In genomic region chr7:137893143-137893742, GRCh38 we compare ENCODE assay signal across 19 cellular contexts. TPM values are rescaled to one million over a fixed set of nuclear protein-coding genes. Genes with fewer than 3 reads are reported as not detected.
A peak's percentile ranks its signal among the peaks of the same experiment; 100 is the strongest.
DNase-seq lines count a peak whose midpoint lies in the region; ATAC-seq and TF ChIP-seq lines count a peak whose summit lies in the region.
"Had no signal": no experiment of that assay in that cellular context is flagged by ENCODE, and none has a peak within 500 bp of the region (broad histone marks: within the 10 kb centered on the region; RNA-seq: fewer than 3 reads in every experiment).

No MANE protein-coding gene starts in this region.

- no peaks in the 10 kb centered on the region for H4K20me1 ChIP-seq in hepatocyte (ENCODE audit: insufficient read depth, poor library complexity, severe bottlenecking)

- no peak for TF ChIP-seq CTCF in natural killer cell (IDR thresholded peaks at IDR 0.05)
- TF ChIP-seq CTCF in hepatocyte (IDR thresholded peaks at IDR 0.05; ENCODE audit: poor library complexity) = no peak
- TF ChIP-seq CTCF in thyroid gland (IDR thresholded peaks at IDR 0.05) = no peak

- H3K9me2 ChIP-seq in hepatocyte (replicated peaks; ENCODE audit: insufficient read depth) = peaks cover 3% of the 10 kb centered on the region

- H3K27me3 Mint-ChIP-seq in natural killer cell treated with Interleukin-12 subunit alpha and Interleukin-12 subunit beta and Interleukin-15 and Interleukin-18, amount 100 ng/mL, for 72 hours = no peaks in the 10 kb centered on the region
- no peaks in the 10 kb centered on the region for H3K27me3 Mint-ChIP-seq in natural killer cell (ENCODE audit: low read depth in 2 of 2)
- H3K27me3 Mint-ChIP-seq: IgD-negative memory B cell had no signal

- no peaks in the 10 kb centered on the region for H3K9me3 Mint-ChIP-seq in natural killer cell treated with Interleukin-12 subunit alpha and Interleukin-12 subunit beta and Interleukin-15 and Interleukin-18, amount 100 ng/mL, for 72 hours
- H3K9me3 Mint-ChIP-seq in natural killer cell = no peaks in the 10 kb centered on the region
- H3K9me3 Mint-ChIP-seq: H9, IgD-negative memory B cell had no signal

- no peak for DNase-seq in natural killer cell treated with Interleukin-12 subunit alpha and Interleukin-12 subunit beta and Interleukin-15 and Interleukin-18, amount 100 ng/mL, for 72 hours (ENCODE audit: low spot score)
- DNase-seq in natural killer cell = no peak
- peak; percentile 50 for DNase-seq in NCI-H146 treated with DMSO at 0.1 percent for 48 hours (lab: John Stamatoyannopoulos, UW; ENCODE audit: unreplicated experiment)
- no peak for DNase-seq in hepatocyte (ENCODE audit: low spot score)
- DNase-seq in thyroid gland = no peak
- no peak for DNase-seq in inferior parietal cortex (ENCODE audit: extremely low spot score)
- DNase-seq: H9, Karpas-422, MG63, NCI-H1048, NCI-H1436, NCI-H82, PC-3, RPMI8226, SHP77 treated with DMSO at 0.1 percent for 48 hours had no signal

- no peak for ATAC-seq in natural killer cell treated with Interleukin-12 subunit alpha and Interleukin-12 subunit beta and Interleukin-15 and Interleukin-18, amount 100 ng/mL, for 72 hours
- ATAC-seq in natural killer cell (no peak), HG02973 (IDR thresholded peaks at IDR 0.05; ENCODE audit: unreplicated experiment) (no peak)
- ATAC-seq: PC-3, SK-N-SH treated with all-trans-retinoic acid at 6 μM for 48 hours had no signal

- H3K4me2 ChIP-seq in hepatocyte = no peak overlapping the region

- H3K36me3 Mint-ChIP-seq in natural killer cell treated with Interleukin-12 subunit alpha and Interleukin-12 subunit beta and Interleukin-15 and Interleukin-18, amount 100 ng/mL, for 72 hours = peaks cover 17% of the 10 kb centered on the region
- no peaks in the 10 kb centered on the region for H3K36me3 Mint-ChIP-seq in natural killer cell

- peaks cover 24 to 30% of the 10 kb centered on the region in 2 donors for H3K4me1 Mint-ChIP-seq in natural killer cell treated with Interleukin-12 subunit alpha and Interleukin-12 subunit beta and Interleukin-15 and Interleukin-18, amount 100 ng/mL, for 72 hours (ENCODE audit: low read depth in 2 of 2)
- peaks cover 0 to 5% of the 10 kb centered on the region in 2 donors for H3K4me1 Mint-ChIP-seq in natural killer cell

- H3K79me2 ChIP-seq in hepatocyte = peaks cover 9% of the 10 kb centered on the region

- intact Hi-C loops in natural killer cell (cut with micrococcal nuclease) = no loop called here
- intact Hi-C loops in thyroid gland (cut with DNase I) = no loop called here

- H3K4me3 Mint-ChIP-seq in natural killer cell treated with Interleukin-12 subunit alpha and Interleukin-12 subunit beta and Interleukin-15 and Interleukin-18, amount 100 ng/mL, for 72 hours = no peak overlapping the region
- H3K4me3 Mint-ChIP-seq in natural killer cell = no peak overlapping the region
- H3K4me3 Mint-ChIP-seq: H9 had no signal

- H3K36me3 ChIP-seq in hepatocyte (replicated peaks; ENCODE audit: insufficient read depth, low read depth) (no peaks in the 10 kb centered on the region), thyroid gland (peaks cover 16 to 24% of the 10 kb centered on the region in 2 donors)

- no peak for TF ChIP-seq POLR2A in thyroid gland (IDR thresholded peaks at IDR 0.05)

- H3K9me3 ChIP-seq in hepatocyte (ENCODE audit: low read depth) = no peaks in the 10 kb centered on the region
- no peaks in the 10 kb centered on the region for H3K9me3 ChIP-seq in thyroid gland
- H3K9me3 ChIP-seq: MG63 had no signal

- H3K27me3 ChIP-seq in hepatocyte (no peaks in the 10 kb centered on the region), thyroid gland (no peaks in the 10 kb centered on the region)
- H3K27me3 ChIP-seq: MG63 had no signal

- no peak overlapping the region for H3K4me3 ChIP-seq in hepatocyte
- no peak overlapping the region for H3K4me3 ChIP-seq in thyroid gland (replicated peaks in 1 of 3)
- H3K4me3 ChIP-seq: MG63 had no signal

- H3K27ac ChIP-seq in hepatocyte = peak overlapping the region; percentile 4
- peak overlapping the region in 2 of 3 donors; percentile 3 to 24 for H3K27ac ChIP-seq in thyroid gland
- H3K27ac ChIP-seq: C4-2B had no signal

- no peak overlapping the region for H2AFZ ChIP-seq in hepatocyte

- H3K27ac Mint-ChIP-seq in natural killer cell treated with Interleukin-12 subunit alpha and Interleukin-12 subunit beta and Interleukin-15 and Interleukin-18, amount 100 ng/mL, for 72 hours = peak overlapping the region; percentile 8 to 93
- H3K27ac Mint-ChIP-seq in natural killer cell = no peak overlapping the region
- H3K27ac Mint-ChIP-seq: H9 had no signal

- peaks cover 5% of the 10 kb centered on the region for H3K4me1 ChIP-seq in hepatocyte (ENCODE audit: insufficient read depth)
- peaks cover 9 to 20% of the 10 kb centered on the region in 2 donors for H3K4me1 ChIP-seq in thyroid gland

RNA-seq across cellular contexts. Expression of gene DGKI, which starts 46.5 kb away (rescaled TPM):
- total RNA-seq in natural killer cell treated with Interleukin-12 subunit alpha and Interleukin-12 subunit beta and Interleukin-15 and Interleukin-18, amount 100 ng/mL, for 72 hours = 1 to 10 TPM; 1.5 to 4.4 TPM
- under 1 TPM in 1 of 3 donors, not detected in 2; 0.53 TPM for total RNA-seq in natural killer cell
- total RNA-seq in hepatocyte = 1.8 and 2.7 TPM in 2 replicates
- 0.47 and 2.4 TPM in 2 replicates for polyA plus RNA-seq in hepatocyte
- 10 to 100 TPM; 45.1 to 71.0 (median 48.7) TPM for total RNA-seq in thyroid gland
- total RNA-seq: PC-3 had no signal
- polyA plus RNA-seq: IgD-negative memory B cell had no signal

Comparison
In these comparisons a context has a peak if more than half of its experiments do, and no peak if none do; other contexts are left out.
1. H3K27ac Mint-ChIP-seq: peak in natural killer cell treated with Interleukin-12 subunit alpha and Interleukin-12 subunit beta and Interleukin-15 and Interleukin-18, amount 100 ng/mL, for 72 hours (2 of 2); none in natural killer cell (0 of 2).
2. RNA of gene DGKI, which starts 46.5 kb away (total RNA-seq): 45.1 to 71.0 TPM in thyroid gland; 1.5 to 4.4 TPM in natural killer cell treated with Interleukin-12 subunit alpha and Interleukin-12 subunit beta and Interleukin-15 and Interleukin-18, amount 100 ng/mL, for 72 hours, 1.8 to 2.7 TPM in hepatocyte and 0.53 TPM in natural killer cell; every median in the first group is over 4 times any median in the second.